25 cellular contexts compared by ENCODE assay signal in genomic region chr4:25386926-25387325, GRCh38.
"Had no signal": no experiment of that assay in that cellular context is flagged by ENCODE, and none has a peak within 500 bp of the region (broad histone marks: within the 10 kb centered on the region; RNA-seq: fewer than 3 reads in every experiment).

No MANE protein-coding gene starts in this region.

- H3K4me1 ChIP-seq: esophagus muscularis mucosa, foreskin keratinocyte, gastroesophageal sphincter, heart left ventricle, left ventricle myocardium inferior, lower lobe of right lung had no signal

- H3K79me2 ChIP-seq: hepatocyte had no signal

- H3K4me2 ChIP-seq: hepatocyte had no signal

- FAIRE-seq: endothelial cell of umbilical vein, frontal cortex, kidney had no signal

- H2AFZ ChIP-seq: hepatocyte had no signal

- H3K27ac ChIP-seq: coronary artery, dorsolateral prefrontal cortex, esophagus muscularis mucosa, foreskin keratinocyte, gastroesophageal sphincter, heart left ventricle, hepatocyte, left ventricle myocardium inferior, lower lobe of right lung had no signal

- H3K27me3 ChIP-seq: dorsolateral prefrontal cortex, esophagus muscularis mucosa, foreskin keratinocyte, gastroesophageal sphincter, heart left ventricle, hepatocyte had no signal

- DNase-seq: dermis blood vessel endothelial cell; dorsolateral prefrontal cortex; effector CD4-positive, alpha-beta T cell; effector memory CD4-positive, alpha-beta T cell; foreskin keratinocyte; heart left ventricle; hypothalamus; immature natural killer cell; islet precursor cell; kidney; kidney glomerular epithelial cell; left colon; left ventricle myocardium inferior; lower lobe of right lung; mesenchymal stem cell; mucosa of descending colon; naive B cell; naive thymus-derived CD8-positive, alpha-beta T cell had no signal

- H3K9me3 ChIP-seq: esophagus muscularis mucosa, gastroesophageal sphincter, heart left ventricle, left ventricle myocardium inferior, lower lobe of right lung, mucosa of descending colon had no signal

- ATAC-seq: foreskin keratinocyte; gastroesophageal sphincter; heart left ventricle; left colon; left lobe of liver; lower lobe of right lung; mucosa of descending colon; naive thymus-derived CD8-positive, alpha-beta T cell had no signal

- H3K4me3 ChIP-seq: coronary artery, dorsolateral prefrontal cortex, esophagus muscularis mucosa, gastroesophageal sphincter, heart left ventricle, hepatocyte, left ventricle myocardium inferior, lower lobe of right lung, mucosa of descending colon had no signal
